In genomic region chrX:107654778-107655761, GRCh38 we compare ENCODE assay signal across 8 cellular contexts. TPM values are rescaled to one million over a fixed set of nuclear protein-coding genes. Genes with fewer than 3 reads are reported as not detected.
DNase-seq lines count a peak whose midpoint lies in the region; ATAC-seq and TF ChIP-seq lines count a peak whose summit lies in the region.

No MANE protein-coding gene starts in this region.

- no peaks in the 10 kb centered on the region for H3K27me3 ChIP-seq in iPS-15b (ENCODE audit: control insufficient read depth, insufficient read depth, low read length)

- peak; percentile 66 for ATAC-seq in GM19035 (IDR thresholded peaks at IDR 0.05; ENCODE audit: unreplicated experiment)

- H3K9me3 ChIP-seq in iPS-15b (ENCODE audit: control insufficient read depth, insufficient read depth, low read length): no peaks in the 10 kb centered on the region

- peak overlapping the region; percentile 12 for H3K9ac ChIP-seq in iPS-15b (ENCODE audit: low read depth, low read length)

- peaks cover 11% of the 10 kb centered on the region for H3K36me3 ChIP-seq in iPS-15b (ENCODE audit: control insufficient read depth, insufficient read depth, low read length)

- DNase-seq in AG10803 (ENCODE audit: low read depth) (peak; percentile 90), HT1080 (ENCODE audit: low read depth) (peak; percentile 83), T-helper 1 cell (peak; percentile 40 to 57 (median 55)), amniotic stem cell (lab: John Stamatoyannopoulos, UW) (peak; percentile 47), 8988T (no peak)
- DNase-seq in stimulated activated CD4-positive, alpha-beta T cell treated with anti-CD3 and anti-CD28 coated beads, Interleukin-15, amount 100 ng/mL, for 24 hours: peak; percentile 73

- H3K4me3 ChIP-seq in AG10803 (ENCODE audit: low read length) (peak overlapping the region; percentile 35), iPS-15b (ENCODE audit: low read depth, low read length) (peak overlapping the region; percentile 35)

- peaks cover 5% of the 10 kb centered on the region for H3K4me1 ChIP-seq in iPS-15b (ENCODE audit: control insufficient read depth, insufficient read depth, low read length)

- peak; percentile 57 for TF ChIP-seq CTCF in AG10803 (conservative IDR thresholded peaks at IDR 0.05; ENCODE audit: low read length)

RNA-seq across cellular contexts. Expression of gene PRPS1, which starts 26.8 kb away (rescaled TPM):
- total RNA-seq in HT1080 (2014; rRNA removed; shearing (Covaris generic)): 39.6 and 55.5 TPM in 2 replicates
- polyA plus RNA-seq in HT1080 (2015; cell fraction: cytosol; rRNA removed): 55.6 and 56.7 TPM in 2 replicates
- polyA plus RNA-seq in HT1080 (2015; cell fraction: nucleus; rRNA removed): 38.4 and 40.4 TPM in 2 replicates
